ENCODE assay signal across 1 cellular context in the genomic region with DNA sequence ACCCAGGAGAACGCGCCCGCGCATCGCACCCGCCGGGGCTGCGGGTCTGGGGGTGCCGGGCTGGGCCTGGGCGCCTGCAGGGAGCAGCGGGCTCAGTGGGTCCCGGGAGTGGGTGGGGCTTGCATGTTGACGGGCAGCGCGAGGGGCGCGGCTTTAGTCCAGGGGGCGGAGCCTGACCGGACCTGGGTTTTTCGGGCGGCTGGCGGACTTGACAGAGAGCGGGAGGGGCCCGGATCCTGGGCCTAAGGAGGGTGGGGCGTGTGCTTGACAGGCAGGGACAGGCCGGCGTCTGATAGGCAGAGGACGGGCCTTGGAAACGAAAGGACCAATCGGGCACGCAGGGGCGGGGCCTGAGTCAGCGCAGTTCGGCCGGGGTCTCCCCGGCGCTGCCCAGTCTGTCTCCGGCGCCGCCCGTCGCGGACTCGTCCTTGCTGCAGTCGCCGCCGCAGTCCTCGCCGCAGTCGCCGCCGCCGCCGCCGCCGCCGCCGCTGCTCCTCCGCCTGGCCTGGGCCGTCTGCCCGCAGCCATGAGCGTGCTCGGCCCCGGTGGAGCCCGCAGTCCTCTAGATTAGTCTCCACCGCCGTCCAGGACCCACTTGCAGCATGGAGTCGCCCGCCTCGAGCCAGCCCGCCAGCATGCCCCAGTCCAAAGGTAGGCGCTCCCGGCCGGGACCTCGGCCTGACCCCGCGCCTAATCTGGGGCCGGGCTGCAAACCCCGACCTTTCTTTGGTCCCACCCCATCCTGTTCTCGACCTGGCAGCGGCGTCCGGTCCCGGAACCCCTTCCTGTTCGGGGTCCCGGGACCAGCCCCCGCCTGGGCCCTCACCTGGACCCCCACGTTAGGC.
A peak's percentile ranks its signal among the peaks of the same experiment; 100 is the strongest.
TF ChIP-seq lines count a peak whose summit lies in the region.

A gene (plus strand): TSS at position 393 of the 845 bp plus-strand sequence. CDS start 210 bp downstream, at position 603.

TF ChIP-seq in HepG2, 621 proteins besides CTCF, POLR2A, EP300 and RAD21 (continued from another document and continues in another):
- TF ChIP-seq TBL1XR1 (IDR thresholded peaks at IDR 0.05; ENCODE audit: borderline replicate concordance, low read length, partially characterized antibody), result no peak
- no peak for TF ChIP-seq CREM (IDR thresholded peaks at IDR 0.05)
- TF ChIP-seq CREM (CRISPR knock-in tag; IDR thresholded peaks at IDR 0.05), result no peak
- no peak for TF ChIP-seq ZNF720 (CRISPR knock-in tag; IDR thresholded peaks at IDR 0.05)
- TF ChIP-seq, protein P1, sequence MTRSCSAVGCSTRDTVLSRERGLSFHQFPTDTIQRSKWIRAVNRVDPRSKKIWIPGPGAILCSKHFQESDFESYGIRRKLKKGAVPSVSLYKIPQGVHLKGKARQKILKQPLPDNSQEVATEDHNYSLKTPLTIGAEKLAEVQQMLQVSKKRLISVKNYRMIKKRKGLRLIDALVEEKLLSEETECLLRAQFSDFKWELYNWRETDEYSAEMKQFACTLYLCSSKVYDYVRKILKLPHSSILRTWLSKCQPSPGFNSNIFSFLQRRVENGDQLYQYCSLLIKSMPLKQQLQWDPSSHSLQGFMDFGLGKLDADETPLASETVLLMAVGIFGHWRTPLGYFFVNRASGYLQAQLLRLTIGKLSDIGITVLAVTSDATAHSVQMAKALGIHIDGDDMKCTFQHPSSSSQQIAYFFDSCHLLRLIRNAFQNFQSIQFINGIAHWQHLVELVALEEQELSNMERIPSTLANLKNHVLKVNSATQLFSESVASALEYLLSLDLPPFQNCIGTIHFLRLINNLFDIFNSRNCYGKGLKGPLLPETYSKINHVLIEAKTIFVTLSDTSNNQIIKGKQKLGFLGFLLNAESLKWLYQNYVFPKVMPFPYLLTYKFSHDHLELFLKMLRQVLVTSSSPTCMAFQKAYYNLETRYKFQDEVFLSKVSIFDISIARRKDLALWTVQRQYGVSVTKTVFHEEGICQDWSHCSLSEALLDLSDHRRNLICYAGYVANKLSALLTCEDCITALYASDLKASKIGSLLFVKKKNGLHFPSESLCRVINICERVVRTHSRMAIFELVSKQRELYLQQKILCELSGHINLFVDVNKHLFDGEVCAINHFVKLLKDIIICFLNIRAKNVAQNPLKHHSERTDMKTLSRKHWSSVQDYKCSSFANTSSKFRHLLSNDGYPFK (CRISPR knock-in tag; IDR thresholded peaks at IDR 0.05; ENCODE audit: borderline replicate concordance), result no peak
- TF ChIP-seq ZIK1 (CRISPR knock-in tag; IDR thresholded peaks at IDR 0.05; ENCODE audit: borderline replicate concordance, low read depth), result 0 out of 2 replicates have a peak, but pooled peaks have one; percentile 79
- TF ChIP-seq MZF1 (CRISPR knock-in tag; IDR thresholded peaks at IDR 0.05; ENCODE audit: borderline replicate concordance), result no peak
- TF ChIP-seq ZNF34 (CRISPR knock-in tag; IDR thresholded peaks at IDR 0.05; ENCODE audit: borderline replicate concordance), result no peak
- TF ChIP-seq SMAD9 (CRISPR knock-in tag; IDR thresholded peaks at IDR 0.05), result no peak
- no peak for TF ChIP-seq NFIB (CRISPR knock-in tag; IDR thresholded peaks at IDR 0.05; ENCODE audit: borderline replicate concordance)
- TF ChIP-seq PHF20 (CRISPR knock-in tag; IDR thresholded peaks at IDR 0.05), result no peak
- TF ChIP-seq, protein P2, sequence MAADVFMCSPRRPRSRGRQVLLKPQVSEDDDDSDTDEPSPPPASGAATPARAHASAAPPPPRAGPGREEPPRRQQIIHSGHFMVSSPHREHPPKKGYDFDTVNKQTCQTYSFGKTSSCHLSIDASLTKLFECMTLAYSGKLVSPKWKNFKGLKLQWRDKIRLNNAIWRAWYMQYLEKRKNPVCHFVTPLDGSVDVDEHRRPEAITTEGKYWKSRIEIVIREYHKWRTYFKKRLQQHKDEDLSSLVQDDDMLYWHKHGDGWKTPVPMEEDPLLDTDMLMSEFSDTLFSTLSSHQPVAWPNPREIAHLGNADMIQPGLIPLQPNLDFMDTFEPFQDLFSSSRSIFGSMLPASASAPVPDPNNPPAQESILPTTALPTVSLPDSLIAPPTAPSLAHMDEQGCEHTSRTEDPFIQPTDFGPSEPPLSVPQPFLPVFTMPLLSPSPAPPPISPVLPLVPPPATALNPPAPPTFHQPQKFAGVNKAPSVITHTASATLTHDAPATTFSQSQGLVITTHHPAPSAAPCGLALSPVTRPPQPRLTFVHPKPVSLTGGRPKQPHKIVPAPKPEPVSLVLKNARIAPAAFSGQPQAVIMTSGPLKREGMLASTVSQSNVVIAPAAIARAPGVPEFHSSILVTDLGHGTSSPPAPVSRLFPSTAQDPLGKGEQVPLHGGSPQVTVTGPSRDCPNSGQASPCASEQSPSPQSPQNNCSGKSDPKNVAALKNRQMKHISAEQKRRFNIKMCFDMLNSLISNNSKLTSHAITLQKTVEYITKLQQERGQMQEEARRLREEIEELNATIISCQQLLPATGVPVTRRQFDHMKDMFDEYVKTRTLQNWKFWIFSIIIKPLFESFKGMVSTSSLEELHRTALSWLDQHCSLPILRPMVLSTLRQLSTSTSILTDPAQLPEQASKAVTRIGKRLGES (CRISPR knock-in tag; IDR thresholded peaks at IDR 0.05; ENCODE audit: borderline replicate concordance), result no peak; the same call in 1 of the 2 replicates
- TF ChIP-seq HNF4G (IDR thresholded peaks at IDR 0.05; ENCODE audit: borderline replicate concordance, low read depth, low read length), result no peak; the same call in none of the 2 replicates
- no peak for TF ChIP-seq HNF4G (CRISPR knock-in tag; IDR thresholded peaks at IDR 0.05; ENCODE audit: borderline replicate concordance, low read depth)
- TF ChIP-seq MTF2 (CRISPR knock-in tag; IDR thresholded peaks at IDR 0.05; ENCODE audit: borderline replicate concordance), result no peak
- no peak; the same call in 1 of the 2 replicates for TF ChIP-seq ZNF543 (CRISPR knock-in tag; IDR thresholded peaks at IDR 0.05)
- TF ChIP-seq FIP1L1 (IDR thresholded peaks at IDR 0.05; ENCODE audit: borderline replicate concordance, insufficient read depth, low read depth, low read length), result no peak
- TF ChIP-seq SCMH1 (CRISPR knock-in tag; IDR thresholded peaks at IDR 0.05; ENCODE audit: borderline replicate concordance), result no peak
- TF ChIP-seq, protein P3, sequence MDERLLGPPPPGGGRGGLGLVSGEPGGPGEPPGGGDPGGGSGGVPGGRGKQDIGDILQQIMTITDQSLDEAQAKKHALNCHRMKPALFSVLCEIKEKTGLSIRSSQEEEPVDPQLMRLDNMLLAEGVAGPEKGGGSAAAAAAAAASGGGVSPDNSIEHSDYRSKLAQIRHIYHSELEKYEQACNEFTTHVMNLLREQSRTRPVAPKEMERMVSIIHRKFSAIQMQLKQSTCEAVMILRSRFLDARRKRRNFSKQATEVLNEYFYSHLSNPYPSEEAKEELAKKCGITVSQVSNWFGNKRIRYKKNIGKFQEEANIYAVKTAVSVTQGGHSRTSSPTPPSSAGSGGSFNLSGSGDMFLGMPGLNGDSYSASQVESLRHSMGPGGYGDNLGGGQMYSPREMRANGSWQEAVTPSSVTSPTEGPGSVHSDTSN (CRISPR knock-in tag; IDR thresholded peaks at IDR 0.05), result peak; percentile 87
- peak; percentile 72; the same call in 1 of the 2 replicates for TF ChIP-seq ZSCAN21 (CRISPR knock-in tag; IDR thresholded peaks at IDR 0.05; ENCODE audit: borderline replicate concordance)
- no peak for TF ChIP-seq MEIS2 (CRISPR knock-in tag; IDR thresholded peaks at IDR 0.05)
- TF ChIP-seq ZNF253 (CRISPR knock-in tag; IDR thresholded peaks at IDR 0.05; ENCODE audit: borderline replicate concordance), result no peak
- TF ChIP-seq, protein P4, sequence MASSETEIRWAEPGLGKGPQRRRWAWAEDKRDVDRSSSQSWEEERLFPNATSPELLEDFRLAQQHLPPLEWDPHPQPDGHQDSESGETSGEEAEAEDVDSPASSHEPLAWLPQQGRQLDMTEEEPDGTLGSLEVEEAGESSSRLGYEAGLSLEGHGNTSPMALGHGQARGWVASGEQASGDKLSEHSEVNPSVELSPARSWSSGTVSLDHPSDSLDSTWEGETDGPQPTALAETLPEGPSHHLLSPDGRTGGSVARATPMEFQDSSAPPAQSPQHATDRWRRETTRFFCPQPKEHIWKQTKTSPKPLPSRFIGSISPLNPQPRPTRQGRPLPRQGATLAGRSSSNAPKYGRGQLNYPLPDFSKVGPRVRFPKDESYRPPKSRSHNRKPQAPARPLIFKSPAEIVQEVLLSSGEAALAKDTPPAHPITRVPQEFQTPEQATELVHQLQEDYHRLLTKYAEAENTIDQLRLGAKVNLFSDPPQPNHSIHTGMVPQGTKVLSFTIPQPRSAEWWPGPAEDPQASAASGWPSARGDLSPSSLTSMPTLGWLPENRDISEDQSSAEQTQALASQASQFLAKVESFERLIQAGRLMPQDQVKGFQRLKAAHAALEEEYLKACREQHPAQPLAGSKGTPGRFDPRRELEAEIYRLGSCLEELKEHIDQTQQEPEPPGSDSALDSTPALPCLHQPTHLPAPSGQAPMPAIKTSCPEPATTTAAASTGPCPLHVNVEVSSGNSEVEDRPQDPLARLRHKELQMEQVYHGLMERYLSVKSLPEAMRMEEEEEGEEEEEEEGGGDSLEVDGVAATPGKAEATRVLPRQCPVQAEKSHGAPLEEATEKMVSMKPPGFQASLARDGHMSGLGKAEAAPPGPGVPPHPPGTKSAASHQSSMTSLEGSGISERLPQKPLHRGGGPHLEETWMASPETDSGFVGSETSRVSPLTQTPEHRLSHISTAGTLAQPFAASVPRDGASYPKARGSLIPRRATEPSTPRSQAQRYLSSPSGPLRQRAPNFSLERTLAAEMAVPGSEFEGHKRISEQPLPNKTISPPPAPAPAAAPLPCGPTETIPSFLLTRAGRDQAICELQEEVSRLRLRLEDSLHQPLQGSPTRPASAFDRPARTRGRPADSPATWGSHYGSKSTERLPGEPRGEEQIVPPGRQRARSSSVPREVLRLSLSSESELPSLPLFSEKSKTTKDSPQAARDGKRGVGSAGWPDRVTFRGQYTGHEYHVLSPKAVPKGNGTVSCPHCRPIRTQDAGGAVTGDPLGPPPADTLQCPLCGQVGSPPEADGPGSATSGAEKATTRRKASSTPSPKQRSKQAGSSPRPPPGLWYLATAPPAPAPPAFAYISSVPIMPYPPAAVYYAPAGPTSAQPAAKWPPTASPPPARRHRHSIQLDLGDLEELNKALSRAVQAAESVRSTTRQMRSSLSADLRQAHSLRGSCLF (CRISPR knock-in tag; IDR thresholded peaks at IDR 0.05; ENCODE audit: borderline replicate concordance), result no peak
- TF ChIP-seq, protein P5, sequence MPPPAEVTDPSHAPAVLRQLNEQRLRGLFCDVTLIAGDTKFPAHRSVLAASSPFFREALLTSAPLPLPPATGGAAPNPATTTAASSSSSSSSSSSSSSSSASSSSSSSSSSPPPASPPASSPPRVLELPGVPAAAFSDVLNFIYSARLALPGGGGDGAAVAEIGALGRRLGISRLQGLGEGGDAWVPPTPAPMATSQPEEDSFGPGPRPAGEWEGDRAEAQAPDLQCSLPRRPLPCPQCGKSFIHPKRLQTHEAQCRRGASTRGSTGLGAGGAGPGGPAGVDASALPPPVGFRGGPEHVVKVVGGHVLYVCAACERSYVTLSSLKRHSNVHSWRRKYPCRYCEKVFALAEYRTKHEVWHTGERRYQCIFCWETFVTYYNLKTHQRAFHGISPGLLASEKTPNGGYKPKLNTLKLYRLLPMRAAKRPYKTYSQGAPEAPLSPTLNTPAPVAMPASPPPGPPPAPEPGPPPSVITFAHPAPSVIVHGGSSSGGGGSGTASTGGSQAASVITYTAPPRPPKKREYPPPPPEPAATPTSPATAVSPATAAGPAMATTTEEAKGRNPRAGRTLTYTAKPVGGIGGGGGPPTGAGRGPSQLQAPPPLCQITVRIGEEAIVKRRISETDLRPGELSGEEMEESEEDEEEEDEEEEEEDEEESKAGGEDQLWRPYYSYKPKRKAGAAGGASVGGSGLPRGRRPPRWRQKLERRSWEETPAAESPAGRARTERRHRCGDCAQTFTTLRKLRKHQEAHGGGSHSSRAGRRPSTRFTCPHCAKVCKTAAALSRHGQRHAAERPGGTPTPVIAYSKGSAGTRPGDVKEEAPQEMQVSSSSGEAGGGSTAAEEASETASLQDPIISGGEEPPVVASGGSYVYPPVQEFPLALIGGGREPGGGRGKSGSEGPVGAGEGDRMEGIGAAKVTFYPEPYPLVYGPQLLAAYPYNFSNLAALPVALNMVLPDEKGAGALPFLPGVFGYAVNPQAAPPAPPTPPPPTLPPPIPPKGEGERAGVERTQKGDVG (CRISPR knock-in tag; IDR thresholded peaks at IDR 0.05; ENCODE audit: borderline replicate concordance), result no peak
- TF ChIP-seq, protein P6, sequence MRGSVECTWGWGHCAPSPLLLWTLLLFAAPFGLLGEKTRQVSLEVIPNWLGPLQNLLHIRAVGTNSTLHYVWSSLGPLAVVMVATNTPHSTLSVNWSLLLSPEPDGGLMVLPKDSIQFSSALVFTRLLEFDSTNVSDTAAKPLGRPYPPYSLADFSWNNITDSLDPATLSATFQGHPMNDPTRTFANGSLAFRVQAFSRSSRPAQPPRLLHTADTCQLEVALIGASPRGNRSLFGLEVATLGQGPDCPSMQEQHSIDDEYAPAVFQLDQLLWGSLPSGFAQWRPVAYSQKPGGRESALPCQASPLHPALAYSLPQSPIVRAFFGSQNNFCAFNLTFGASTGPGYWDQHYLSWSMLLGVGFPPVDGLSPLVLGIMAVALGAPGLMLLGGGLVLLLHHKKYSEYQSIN (CRISPR knock-in tag; IDR thresholded peaks at IDR 0.05; ENCODE audit: borderline replicate concordance), result no peak
- TF ChIP-seq ZMYM3 (CRISPR knock-in tag; IDR thresholded peaks at IDR 0.05), result no peak
- TF ChIP-seq THAP11 (CRISPR knock-in tag; IDR thresholded peaks at IDR 0.05), result peak; percentile 41
- no peak for TF ChIP-seq KDM5A (IDR thresholded peaks at IDR 0.05; ENCODE audit: borderline replicate concordance, low read length)
- no peak for TF ChIP-seq LCORL (IDR thresholded peaks at IDR 0.05)
- no peak for TF ChIP-seq LCORL (CRISPR knock-in tag; IDR thresholded peaks at IDR 0.05)
- TF ChIP-seq ZKSCAN8 (CRISPR knock-in tag; IDR thresholded peaks at IDR 0.05; ENCODE audit: borderline replicate concordance), result no peak
- TF ChIP-seq ZBTB38 (CRISPR knock-in tag; IDR thresholded peaks at IDR 0.05), result no peak
- TF ChIP-seq GABPB1 (CRISPR knock-in tag; IDR thresholded peaks at IDR 0.05), result peak; percentile 67; the same call in 1 of the 2 replicates
- TF ChIP-seq ONECUT2 (CRISPR knock-in tag; IDR thresholded peaks at IDR 0.05), result no peak
- TF ChIP-seq AGO2 (optimal IDR thresholded peaks at IDR 0.05; ENCODE audit: low read depth, low read length), result peak; percentile 80
- TF ChIP-seq, protein P7, sequence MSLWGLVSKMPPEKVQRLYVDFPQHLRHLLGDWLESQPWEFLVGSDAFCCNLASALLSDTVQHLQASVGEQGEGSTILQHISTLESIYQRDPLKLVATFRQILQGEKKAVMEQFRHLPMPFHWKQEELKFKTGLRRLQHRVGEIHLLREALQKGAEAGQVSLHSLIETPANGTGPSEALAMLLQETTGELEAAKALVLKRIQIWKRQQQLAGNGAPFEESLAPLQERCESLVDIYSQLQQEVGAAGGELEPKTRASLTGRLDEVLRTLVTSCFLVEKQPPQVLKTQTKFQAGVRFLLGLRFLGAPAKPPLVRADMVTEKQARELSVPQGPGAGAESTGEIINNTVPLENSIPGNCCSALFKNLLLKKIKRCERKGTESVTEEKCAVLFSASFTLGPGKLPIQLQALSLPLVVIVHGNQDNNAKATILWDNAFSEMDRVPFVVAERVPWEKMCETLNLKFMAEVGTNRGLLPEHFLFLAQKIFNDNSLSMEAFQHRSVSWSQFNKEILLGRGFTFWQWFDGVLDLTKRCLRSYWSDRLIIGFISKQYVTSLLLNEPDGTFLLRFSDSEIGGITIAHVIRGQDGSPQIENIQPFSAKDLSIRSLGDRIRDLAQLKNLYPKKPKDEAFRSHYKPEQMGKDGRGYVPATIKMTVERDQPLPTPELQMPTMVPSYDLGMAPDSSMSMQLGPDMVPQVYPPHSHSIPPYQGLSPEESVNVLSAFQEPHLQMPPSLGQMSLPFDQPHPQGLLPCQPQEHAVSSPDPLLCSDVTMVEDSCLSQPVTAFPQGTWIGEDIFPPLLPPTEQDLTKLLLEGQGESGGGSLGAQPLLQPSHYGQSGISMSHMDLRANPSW (CRISPR knock-in tag; IDR thresholded peaks at IDR 0.05; ENCODE audit: borderline replicate concordance), result no peak
- no peak for TF ChIP-seq GPN1 (CRISPR knock-in tag; IDR thresholded peaks at IDR 0.05; ENCODE audit: borderline replicate concordance)
- TF ChIP-seq ZMYM2 (CRISPR knock-in tag; IDR thresholded peaks at IDR 0.05), result no peak
- TF ChIP-seq ZNF644 (CRISPR knock-in tag; IDR thresholded peaks at IDR 0.05; ENCODE audit: low read depth), result no peak
